ENCODE assay signal across 19 cellular contexts in the genomic region with DNA sequence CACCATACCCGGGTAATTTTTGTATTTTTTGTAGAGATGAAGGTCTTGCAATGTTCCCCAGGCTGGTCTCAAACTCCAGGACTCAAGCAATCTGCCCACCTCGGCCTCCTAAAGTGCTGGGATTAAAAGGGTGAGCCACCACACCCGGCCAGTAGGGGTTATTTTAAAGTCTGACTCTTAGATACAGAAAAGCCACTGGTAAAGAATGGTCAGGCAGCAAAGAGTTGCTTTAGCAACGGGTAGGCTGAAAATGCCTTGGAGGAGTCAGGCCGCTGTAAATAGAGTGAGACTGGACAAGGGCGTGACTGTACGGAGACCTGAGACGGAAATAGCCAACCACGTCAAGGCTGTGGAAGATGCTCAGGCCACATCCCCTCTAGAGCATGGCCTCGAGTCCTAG.
"Had no signal": no experiment of that assay in that cellular context is flagged by ENCODE, and none has a peak within 500 bp of the region (broad histone marks: within the 10 kb centered on the region; RNA-seq: fewer than 3 reads in every experiment).

No MANE protein-coding gene starts in this region.

- H3K36me3 Mint-ChIP-seq: naive thymus-derived CD4-positive, alpha-beta T cell had no signal

- H3K27ac Mint-ChIP-seq: activated CD4-positive, alpha-beta T cell treated with anti-CD3 and anti-CD28 coated beads, Interleukin-2, amount 10 ng/mL, durations not matched to agents 7 days and 5 days; activated CD8-positive, alpha-beta T cell treated with anti-CD3 and anti-CD28 coated beads, Interleukin-2, amount 10 ng/mL, durations not matched to agents 7 days and 5 days; activated T-cell treated with anti-CD3 and anti-CD28 coated beads, Interleukin-2, amount 50 U/mL, for 24 hours; stimulated activated naive CD8-positive, alpha-beta T cell treated with anti-CD3 and anti-CD28 coated beads, Interleukin-15, Interleukin-2, amounts not matched to agents 100 ng/mL and 50 ng/mL, for 24 hours; T-helper 1 cell treated with Interleukin-12 subunit alpha and Interleukin-12 subunit beta and Interleukin-4 antibody, amounts not matched to agents 30 μg/mL and 1 μg/mL, for 36 hours had no signal

- H3K9me3 Mint-ChIP-seq: activated CD4-positive, alpha-beta T cell treated with anti-CD3 and anti-CD28 coated beads, Interleukin-2, amount 10 ng/mL, durations not matched to agents 7 days and 5 days; activated T-cell treated with anti-CD3 and anti-CD28 coated beads, Interleukin-2, amount 50 U/mL, for 24 hours; naive thymus-derived CD4-positive, alpha-beta T cell; stimulated activated naive CD8-positive, alpha-beta T cell treated with anti-CD3 and anti-CD28 coated beads, Interleukin-15, Interleukin-2, amounts not matched to agents 100 ng/mL and 50 ng/mL, for 24 hours; T-helper 1 cell treated with Interleukin-12 subunit alpha and Interleukin-12 subunit beta and Interleukin-4 antibody, amounts not matched to agents 30 μg/mL and 1 μg/mL, for 36 hours had no signal

- H3K27me3 Mint-ChIP-seq: activated CD4-positive, alpha-beta T cell treated with anti-CD3 and anti-CD28 coated beads, Interleukin-2, amount 10 ng/mL, durations not matched to agents 7 days and 5 days; activated T-cell treated with anti-CD3 and anti-CD28 coated beads, Interleukin-2, amount 50 U/mL, for 24 hours; naive thymus-derived CD4-positive, alpha-beta T cell; stimulated activated naive CD8-positive, alpha-beta T cell treated with anti-CD3 and anti-CD28 coated beads, Interleukin-15, Interleukin-2, amounts not matched to agents 100 ng/mL and 50 ng/mL, for 24 hours had no signal

- H3K27ac ChIP-seq: ascending aorta, breast epithelium, esophagus squamous epithelium, neutrophil, parathyroid adenoma, suprapubic skin, transverse colon had no signal

- H3K79me2 ChIP-seq: parathyroid adenoma had no signal

- H3K4me1 ChIP-seq: ascending aorta, breast epithelium, esophagus squamous epithelium, parathyroid adenoma, suprapubic skin, transverse colon had no signal

- H3K4me3 Mint-ChIP-seq: activated CD4-positive, alpha-beta T cell treated with anti-CD3 and anti-CD28 coated beads, Interleukin-2, amount 10 ng/mL, durations not matched to agents 7 days and 5 days; activated CD8-positive, alpha-beta T cell treated with anti-CD3 and anti-CD28 coated beads, Interleukin-2, amount 10 ng/mL, durations not matched to agents 7 days and 5 days; activated T-cell treated with anti-CD3 and anti-CD28 coated beads, Interleukin-2, amount 50 U/mL, for 24 hours; naive thymus-derived CD4-positive, alpha-beta T cell; stimulated activated naive CD8-positive, alpha-beta T cell treated with anti-CD3 and anti-CD28 coated beads, Interleukin-15, Interleukin-2, amounts not matched to agents 100 ng/mL and 50 ng/mL, for 24 hours; T-helper 1 cell treated with Interleukin-12 subunit alpha and Interleukin-12 subunit beta and Interleukin-4 antibody, amounts not matched to agents 30 μg/mL and 1 μg/mL, for 36 hours had no signal

- H3K9me3 ChIP-seq: ascending aorta, breast epithelium, esophagus squamous epithelium, mucosa of descending colon, neutrophil, suprapubic skin, transverse colon had no signal

- H3K4me3 ChIP-seq: ascending aorta, breast epithelium, esophagus squamous epithelium, mucosa of descending colon, suprapubic skin, transverse colon had no signal

- H3K27me3 ChIP-seq: ascending aorta, breast epithelium, neutrophil, transverse colon had no signal

- DNase-seq: activated CD4-positive, alpha-beta T cell treated with anti-CD3 and anti-CD28 coated beads, Interleukin-2, amount 10 ng/mL, durations not matched to agents 7 days and 5 days; activated CD8-positive, alpha-beta T cell treated with anti-CD3 and anti-CD28 coated beads, Interleukin-2, amount 10 ng/mL, durations not matched to agents 7 days and 5 days; activated effector memory CD4-positive, alpha-beta T cell treated with Interleukin-2 at 50 U/mL for 16 hours; activated naive CD4-positive, alpha-beta T cell treated with anti-CD3 and anti-CD28 coated beads, Interleukin-2, amount 50 U/mL, for 16 hours; activated T-cell treated with anti-CD3 and anti-CD28 coated beads, Interleukin-2, amount 50 U/mL, for 24 hours; cerebellar nuclear complex; effector CD4-positive, alpha-beta T cell; esophagus squamous epithelium; left ventricle myocardium superior; mucosa of descending colon; naive thymus-derived CD4-positive, alpha-beta T cell; transverse colon had no signal

- H2AFZ ChIP-seq: parathyroid adenoma had no signal

- H3K9ac ChIP-seq: parathyroid adenoma had no signal

- H3K36me3 ChIP-seq: ascending aorta, breast epithelium, esophagus squamous epithelium, neutrophil, suprapubic skin, transverse colon had no signal
